ENCODE assay signal across 1 cellular context in the genomic region with DNA sequence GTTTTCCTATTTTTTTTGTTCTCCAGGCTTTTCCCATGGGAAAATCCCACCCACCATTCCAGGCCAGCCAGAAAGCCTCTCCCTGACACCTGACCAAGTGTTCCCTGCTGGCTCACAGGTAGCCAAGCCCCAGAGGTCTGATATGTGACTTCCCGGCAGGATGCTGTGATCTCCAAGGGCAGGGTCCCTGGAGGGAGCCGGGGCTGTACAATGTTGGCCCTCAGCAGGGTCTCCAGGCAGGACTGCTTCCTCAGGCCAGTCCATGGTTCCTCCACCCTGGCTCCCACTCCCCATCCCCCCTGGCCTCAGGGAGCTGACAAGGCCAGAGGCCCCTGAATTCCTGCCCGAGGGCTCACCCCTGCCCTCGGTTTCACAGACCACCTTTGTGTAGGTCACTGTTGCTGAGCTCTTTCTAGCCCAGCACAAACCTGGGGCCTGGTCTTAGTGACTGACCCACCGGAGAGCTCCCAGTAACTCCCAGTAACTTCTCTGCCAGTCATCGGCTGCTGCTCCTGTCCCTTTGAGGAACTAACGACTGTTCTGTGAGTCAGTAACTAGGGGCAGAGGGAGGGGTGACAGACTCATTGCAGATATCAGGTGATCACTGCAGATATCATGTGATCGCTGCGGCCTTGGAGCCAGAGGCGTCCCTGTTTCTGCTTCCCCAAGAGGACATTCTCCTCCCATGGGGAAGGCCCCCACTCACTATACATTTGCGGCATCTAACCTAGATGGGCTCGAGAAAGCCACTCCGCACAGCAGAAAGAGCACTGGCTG.
A peak's percentile ranks its signal among the peaks of the same experiment; 100 is the strongest.
TF ChIP-seq lines count a peak whose summit lies in the region.

No MANE protein-coding gene starts in this region.

TF ChIP-seq in HepG2, 621 proteins besides CTCF, POLR2A, EP300 and RAD21 (continued from another document and continues in another):
- TF ChIP-seq TAF1 (CRISPR knock-in tag; IDR thresholded peaks at IDR 0.05) = peak; percentile 63
- 0 out of 2 replicates have a peak, but pooled peaks have one; percentile 19 for TF ChIP-seq RNF2 (conservative IDR thresholded peaks at IDR 0.05; ENCODE audit: low read depth)
- no peak for TF ChIP-seq GTF3A (CRISPR knock-in tag; conservative IDR thresholded peaks at IDR 0.05)
- 0 out of 2 replicates have a peak, but pooled peaks have one; percentile 50 for TF ChIP-seq SIN3B (IDR thresholded peaks at IDR 0.05; ENCODE audit: low read length)
- TF ChIP-seq NFIC (IDR thresholded peaks at IDR 0.05; ENCODE audit: low read length) = no peak
- TF ChIP-seq, protein P1, sequence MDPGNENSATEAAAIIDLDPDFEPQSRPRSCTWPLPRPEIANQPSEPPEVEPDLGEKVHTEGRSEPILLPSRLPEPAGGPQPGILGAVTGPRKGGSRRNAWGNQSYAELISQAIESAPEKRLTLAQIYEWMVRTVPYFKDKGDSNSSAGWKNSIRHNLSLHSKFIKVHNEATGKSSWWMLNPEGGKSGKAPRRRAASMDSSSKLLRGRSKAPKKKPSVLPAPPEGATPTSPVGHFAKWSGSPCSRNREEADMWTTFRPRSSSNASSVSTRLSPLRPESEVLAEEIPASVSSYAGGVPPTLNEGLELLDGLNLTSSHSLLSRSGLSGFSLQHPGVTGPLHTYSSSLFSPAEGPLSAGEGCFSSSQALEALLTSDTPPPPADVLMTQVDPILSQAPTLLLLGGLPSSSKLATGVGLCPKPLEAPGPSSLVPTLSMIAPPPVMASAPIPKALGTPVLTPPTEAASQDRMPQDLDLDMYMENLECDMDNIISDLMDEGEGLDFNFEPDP (CRISPR knock-in tag; conservative IDR thresholded peaks at IDR 0.05) = no peak
- peak; percentile 92 for TF ChIP-seq GATAD1 (CRISPR knock-in tag; IDR thresholded peaks at IDR 0.05)
- TF ChIP-seq, protein P2, sequence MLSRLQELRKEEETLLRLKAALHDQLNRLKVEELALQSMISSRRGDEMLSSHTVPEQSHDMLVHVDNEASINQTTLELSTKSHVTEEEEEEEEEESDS (CRISPR knock-in tag; IDR thresholded peaks at IDR 0.05; ENCODE audit: borderline replicate concordance) = 0 out of 2 replicates have a peak, but pooled peaks have one; percentile 74
- TF ChIP-seq SMAD1 (CRISPR knock-in tag; IDR thresholded peaks at IDR 0.05; ENCODE audit: borderline replicate concordance, low read depth) = no peak
- TF ChIP-seq, protein P3, sequence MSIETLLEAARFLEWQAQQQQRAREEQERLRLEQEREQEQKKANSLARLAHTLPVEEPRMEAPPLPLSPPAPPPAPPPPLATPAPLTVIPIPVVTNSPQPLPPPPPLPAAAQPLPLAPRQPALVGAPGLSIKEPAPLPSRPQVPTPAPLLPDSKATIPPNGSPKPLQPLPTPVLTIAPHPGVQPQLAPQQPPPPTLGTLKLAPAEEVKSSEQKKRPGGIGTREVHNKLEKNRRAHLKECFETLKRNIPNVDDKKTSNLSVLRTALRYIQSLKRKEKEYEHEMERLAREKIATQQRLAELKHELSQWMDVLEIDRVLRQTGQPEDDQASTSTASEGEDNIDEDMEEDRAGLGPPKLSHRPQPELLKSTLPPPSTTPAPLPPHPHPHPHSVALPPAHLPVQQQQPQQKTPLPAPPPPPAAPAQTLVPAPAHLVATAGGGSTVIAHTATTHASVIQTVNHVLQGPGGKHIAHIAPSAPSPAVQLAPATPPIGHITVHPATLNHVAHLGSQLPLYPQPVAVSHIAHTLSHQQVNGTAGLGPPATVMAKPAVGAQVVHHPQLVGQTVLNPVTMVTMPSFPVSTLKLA (IDR thresholded peaks at IDR 0.05) = no peak
- TF ChIP-seq, protein P4, sequence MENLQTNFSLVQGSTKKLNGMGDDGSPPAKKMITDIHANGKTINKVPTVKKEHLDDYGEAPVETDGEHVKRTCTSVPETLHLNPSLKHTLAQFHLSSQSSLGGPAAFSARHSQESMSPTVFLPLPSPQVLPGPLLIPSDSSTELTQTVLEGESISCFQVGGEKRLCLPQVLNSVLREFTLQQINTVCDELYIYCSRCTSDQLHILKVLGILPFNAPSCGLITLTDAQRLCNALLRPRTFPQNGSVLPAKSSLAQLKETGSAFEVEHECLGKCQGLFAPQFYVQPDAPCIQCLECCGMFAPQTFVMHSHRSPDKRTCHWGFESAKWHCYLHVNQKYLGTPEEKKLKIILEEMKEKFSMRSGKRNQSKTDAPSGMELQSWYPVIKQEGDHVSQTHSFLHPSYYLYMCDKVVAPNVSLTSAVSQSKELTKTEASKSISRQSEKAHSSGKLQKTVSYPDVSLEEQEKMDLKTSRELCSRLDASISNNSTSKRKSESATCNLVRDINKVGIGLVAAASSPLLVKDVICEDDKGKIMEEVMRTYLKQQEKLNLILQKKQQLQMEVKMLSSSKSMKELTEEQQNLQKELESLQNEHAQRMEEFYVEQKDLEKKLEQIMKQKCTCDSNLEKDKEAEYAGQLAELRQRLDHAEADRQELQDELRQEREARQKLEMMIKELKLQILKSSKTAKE (CRISPR knock-in tag; IDR thresholded peaks at IDR 0.05; ENCODE audit: borderline replicate concordance) = no peak
- no peak for TF ChIP-seq HES4 (CRISPR knock-in tag; IDR thresholded peaks at IDR 0.05; ENCODE audit: borderline replicate concordance)
- TF ChIP-seq ZNF780A (CRISPR knock-in tag; IDR thresholded peaks at IDR 0.05) = no peak
- TF ChIP-seq NR2F6 (IDR thresholded peaks at IDR 0.05) = no peak
- TF ChIP-seq NR2F6 (CRISPR knock-in tag; IDR thresholded peaks at IDR 0.05) = peak; percentile 23; the same call in 1 of the 2 replicates
- TF ChIP-seq, protein P5, sequence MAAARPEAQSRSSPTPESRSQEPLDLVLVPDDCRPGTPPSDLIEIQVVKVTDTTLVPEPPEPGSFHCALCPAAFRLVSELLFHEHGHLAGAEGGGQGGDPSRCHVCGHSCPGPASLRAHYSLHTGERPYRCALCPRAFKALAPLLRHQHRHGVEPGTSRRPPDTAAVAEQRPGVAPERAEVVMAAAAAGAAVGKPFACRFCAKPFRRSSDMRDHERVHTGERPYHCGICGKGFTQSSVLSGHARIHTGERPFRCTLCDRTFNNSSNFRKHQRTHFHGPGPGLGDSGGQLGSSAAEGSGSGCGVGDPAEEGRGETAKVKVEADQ (CRISPR knock-in tag; IDR thresholded peaks at IDR 0.05; ENCODE audit: borderline replicate concordance) = peak; percentile 33; the same call in 1 of the 2 replicates
- TF ChIP-seq ZNF496 (CRISPR knock-in tag; IDR thresholded peaks at IDR 0.05; ENCODE audit: insufficient replicate concordance) = no peak
- TF ChIP-seq, protein P6, sequence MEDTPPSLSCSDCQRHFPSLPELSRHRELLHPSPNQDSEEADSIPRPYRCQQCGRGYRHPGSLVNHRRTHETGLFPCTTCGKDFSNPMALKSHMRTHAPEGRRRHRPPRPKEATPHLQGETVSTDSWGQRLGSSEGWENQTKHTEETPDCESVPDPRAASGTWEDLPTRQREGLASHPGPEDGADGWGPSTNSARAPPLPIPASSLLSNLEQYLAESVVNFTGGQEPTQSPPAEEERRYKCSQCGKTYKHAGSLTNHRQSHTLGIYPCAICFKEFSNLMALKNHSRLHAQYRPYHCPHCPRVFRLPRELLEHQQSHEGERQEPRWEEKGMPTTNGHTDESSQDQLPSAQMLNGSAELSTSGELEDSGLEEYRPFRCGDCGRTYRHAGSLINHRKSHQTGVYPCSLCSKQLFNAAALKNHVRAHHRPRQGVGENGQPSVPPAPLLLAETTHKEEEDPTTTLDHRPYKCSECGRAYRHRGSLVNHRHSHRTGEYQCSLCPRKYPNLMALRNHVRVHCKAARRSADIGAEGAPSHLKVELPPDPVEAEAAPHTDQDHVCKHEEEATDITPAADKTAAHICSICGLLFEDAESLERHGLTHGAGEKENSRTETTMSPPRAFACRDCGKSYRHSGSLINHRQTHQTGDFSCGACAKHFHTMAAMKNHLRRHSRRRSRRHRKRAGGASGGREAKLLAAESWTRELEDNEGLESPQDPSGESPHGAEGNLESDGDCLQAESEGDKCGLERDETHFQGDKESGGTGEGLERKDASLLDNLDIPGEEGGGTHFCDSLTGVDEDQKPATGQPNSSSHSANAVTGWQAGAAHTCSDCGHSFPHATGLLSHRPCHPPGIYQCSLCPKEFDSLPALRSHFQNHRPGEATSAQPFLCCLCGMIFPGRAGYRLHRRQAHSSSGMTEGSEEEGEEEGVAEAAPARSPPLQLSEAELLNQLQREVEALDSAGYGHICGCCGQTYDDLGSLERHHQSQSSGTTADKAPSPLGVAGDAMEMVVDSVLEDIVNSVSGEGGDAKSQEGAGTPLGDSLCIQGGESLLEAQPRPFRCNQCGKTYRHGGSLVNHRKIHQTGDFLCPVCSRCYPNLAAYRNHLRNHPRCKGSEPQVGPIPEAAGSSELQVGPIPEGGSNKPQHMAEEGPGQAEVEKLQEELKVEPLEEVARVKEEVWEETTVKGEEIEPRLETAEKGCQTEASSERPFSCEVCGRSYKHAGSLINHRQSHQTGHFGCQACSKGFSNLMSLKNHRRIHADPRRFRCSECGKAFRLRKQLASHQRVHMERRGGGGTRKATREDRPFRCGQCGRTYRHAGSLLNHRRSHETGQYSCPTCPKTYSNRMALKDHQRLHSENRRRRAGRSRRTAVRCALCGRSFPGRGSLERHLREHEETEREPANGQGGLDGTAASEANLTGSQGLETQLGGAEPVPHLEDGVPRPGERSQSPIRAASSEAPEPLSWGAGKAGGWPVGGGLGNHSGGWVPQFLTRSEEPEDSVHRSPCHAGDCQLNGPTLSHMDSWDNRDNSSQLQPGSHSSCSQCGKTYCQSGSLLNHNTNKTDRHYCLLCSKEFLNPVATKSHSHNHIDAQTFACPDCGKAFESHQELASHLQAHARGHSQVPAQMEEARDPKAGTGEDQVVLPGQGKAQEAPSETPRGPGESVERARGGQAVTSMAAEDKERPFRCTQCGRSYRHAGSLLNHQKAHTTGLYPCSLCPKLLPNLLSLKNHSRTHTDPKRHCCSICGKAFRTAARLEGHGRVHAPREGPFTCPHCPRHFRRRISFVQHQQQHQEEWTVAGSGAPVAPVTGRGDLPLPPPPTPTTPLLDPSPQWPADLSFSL (CRISPR knock-in tag; IDR thresholded peaks at IDR 0.05) = no peak
- no peak for TF ChIP-seq KLF6 (CRISPR knock-in tag; IDR thresholded peaks at IDR 0.05)
- peak; percentile 25; the same call in 1 of the 2 replicates for TF ChIP-seq CEBPG (CRISPR knock-in tag; IDR thresholded peaks at IDR 0.05)
- no peak for TF ChIP-seq PAX8 (CRISPR knock-in tag; IDR thresholded peaks at IDR 0.05; ENCODE audit: borderline replicate concordance)
- TF ChIP-seq, protein P7, sequence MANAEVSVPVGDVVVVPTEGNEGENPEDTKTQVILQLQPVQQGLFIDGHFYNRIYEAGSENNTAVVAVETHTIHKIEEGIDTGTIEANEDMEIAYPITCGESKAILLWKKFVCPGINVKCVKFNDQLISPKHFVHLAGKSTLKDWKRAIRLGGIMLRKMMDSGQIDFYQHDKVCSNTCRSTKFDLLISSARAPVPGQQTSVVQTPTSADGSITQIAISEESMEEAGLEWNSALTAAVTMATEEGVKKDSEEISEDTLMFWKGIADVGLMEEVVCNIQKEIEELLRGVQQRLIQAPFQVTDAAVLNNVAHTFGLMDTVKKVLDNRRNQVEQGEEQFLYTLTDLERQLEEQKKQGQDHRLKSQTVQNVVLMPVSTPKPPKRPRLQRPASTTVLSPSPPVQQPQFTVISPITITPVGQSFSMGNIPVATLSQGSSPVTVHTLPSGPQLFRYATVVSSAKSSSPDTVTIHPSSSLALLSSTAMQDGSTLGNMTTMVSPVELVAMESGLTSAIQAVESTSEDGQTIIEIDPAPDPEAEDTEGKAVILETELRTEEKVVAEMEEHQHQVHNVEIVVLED (CRISPR knock-in tag; IDR thresholded peaks at IDR 0.05; ENCODE audit: borderline replicate concordance) = no peak
- TF ChIP-seq DPF2 (CRISPR knock-in tag; IDR thresholded peaks at IDR 0.05; ENCODE audit: borderline replicate concordance, low read depth) = no peak
- TF ChIP-seq FOXO1 (CRISPR knock-in tag; IDR thresholded peaks at IDR 0.05) = no peak
- peak; percentile 55; the same call in 1 of the 2 replicates for TF ChIP-seq HDAC1 (CRISPR knock-in tag; IDR thresholded peaks at IDR 0.05)
- TF ChIP-seq MTA3 (CRISPR knock-in tag; IDR thresholded peaks at IDR 0.05) = no peak
- TF ChIP-seq FIP1L1 (IDR thresholded peaks at IDR 0.05; ENCODE audit: borderline replicate concordance, insufficient read depth, low read depth, low read length) = no peak
- TF ChIP-seq, protein P8, sequence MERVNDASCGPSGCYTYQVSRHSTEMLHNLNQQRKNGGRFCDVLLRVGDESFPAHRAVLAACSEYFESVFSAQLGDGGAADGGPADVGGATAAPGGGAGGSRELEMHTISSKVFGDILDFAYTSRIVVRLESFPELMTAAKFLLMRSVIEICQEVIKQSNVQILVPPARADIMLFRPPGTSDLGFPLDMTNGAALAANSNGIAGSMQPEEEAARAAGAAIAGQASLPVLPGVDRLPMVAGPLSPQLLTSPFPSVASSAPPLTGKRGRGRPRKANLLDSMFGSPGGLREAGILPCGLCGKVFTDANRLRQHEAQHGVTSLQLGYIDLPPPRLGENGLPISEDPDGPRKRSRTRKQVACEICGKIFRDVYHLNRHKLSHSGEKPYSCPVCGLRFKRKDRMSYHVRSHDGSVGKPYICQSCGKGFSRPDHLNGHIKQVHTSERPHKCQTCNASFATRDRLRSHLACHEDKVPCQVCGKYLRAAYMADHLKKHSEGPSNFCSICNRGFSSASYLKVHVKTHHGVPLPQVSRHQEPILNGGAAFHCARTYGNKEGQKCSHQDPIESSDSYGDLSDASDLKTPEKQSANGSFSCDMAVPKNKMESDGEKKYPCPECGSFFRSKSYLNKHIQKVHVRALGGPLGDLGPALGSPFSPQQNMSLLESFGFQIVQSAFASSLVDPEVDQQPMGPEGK (CRISPR knock-in tag; IDR thresholded peaks at IDR 0.05) = peak; percentile 83
- TF ChIP-seq, protein P9, sequence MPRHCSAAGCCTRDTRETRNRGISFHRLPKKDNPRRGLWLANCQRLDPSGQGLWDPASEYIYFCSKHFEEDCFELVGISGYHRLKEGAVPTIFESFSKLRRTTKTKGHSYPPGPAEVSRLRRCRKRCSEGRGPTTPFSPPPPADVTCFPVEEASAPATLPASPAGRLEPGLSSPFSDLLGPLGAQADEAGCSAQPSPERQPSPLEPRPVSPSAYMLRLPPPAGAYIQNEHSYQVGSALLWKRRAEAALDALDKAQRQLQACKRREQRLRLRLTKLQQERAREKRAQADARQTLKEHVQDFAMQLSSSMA (CRISPR knock-in tag; IDR thresholded peaks at IDR 0.05) = 0 out of 2 replicates have a peak, but pooled peaks have one; percentile 65
- TF ChIP-seq PCBP2 (optimal IDR thresholded peaks at IDR 0.05; ENCODE audit: low read depth, low read length, poor library complexity, severe bottlenecking) = no peak
- TF ChIP-seq SOX5 (CRISPR knock-in tag; IDR thresholded peaks at IDR 0.05; ENCODE audit: borderline replicate concordance) = peak; percentile 16; the same call in 1 of the 2 replicates
- no peak for TF ChIP-seq ZNF329 (CRISPR knock-in tag; IDR thresholded peaks at IDR 0.05; ENCODE audit: low read depth)
- 0 out of 2 replicates have a peak, but pooled peaks have one; percentile 20 for TF ChIP-seq ETV6 (CRISPR knock-in tag; conservative IDR thresholded peaks at IDR 0.05)
- no peak for TF ChIP-seq ZC3H4 (CRISPR knock-in tag; IDR thresholded peaks at IDR 0.05; ENCODE audit: borderline replicate concordance)
- TF ChIP-seq POLR2AphosphoS2 (IDR thresholded peaks at IDR 0.05; ENCODE audit: low read depth, low read length) = no peak
- TF ChIP-seq PLRG1 (conservative IDR thresholded peaks at IDR 0.05) = no peak
- TF ChIP-seq, protein P10, sequence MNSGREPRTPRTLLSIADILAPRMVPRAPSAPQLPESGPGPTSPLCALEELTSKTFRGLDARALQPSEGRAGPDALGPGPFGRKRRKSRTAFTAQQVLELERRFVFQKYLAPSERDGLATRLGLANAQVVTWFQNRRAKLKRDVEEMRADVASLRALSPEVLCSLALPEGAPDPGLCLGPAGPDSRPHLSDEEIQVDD (CRISPR knock-in tag; IDR thresholded peaks at IDR 0.05; ENCODE audit: borderline replicate concordance) = no peak
- no peak for TF ChIP-seq MTF1 (CRISPR knock-in tag; IDR thresholded peaks at IDR 0.05)
- no peak for TF ChIP-seq BORCS8-MEF2B (CRISPR knock-in tag; IDR thresholded peaks at IDR 0.05)
- TF ChIP-seq ZNF570 (CRISPR knock-in tag; IDR thresholded peaks at IDR 0.05; ENCODE audit: borderline replicate concordance) = no peak
